Comparison of ENCODE assay signal across 8 cellular contexts in the genomic region with DNA sequence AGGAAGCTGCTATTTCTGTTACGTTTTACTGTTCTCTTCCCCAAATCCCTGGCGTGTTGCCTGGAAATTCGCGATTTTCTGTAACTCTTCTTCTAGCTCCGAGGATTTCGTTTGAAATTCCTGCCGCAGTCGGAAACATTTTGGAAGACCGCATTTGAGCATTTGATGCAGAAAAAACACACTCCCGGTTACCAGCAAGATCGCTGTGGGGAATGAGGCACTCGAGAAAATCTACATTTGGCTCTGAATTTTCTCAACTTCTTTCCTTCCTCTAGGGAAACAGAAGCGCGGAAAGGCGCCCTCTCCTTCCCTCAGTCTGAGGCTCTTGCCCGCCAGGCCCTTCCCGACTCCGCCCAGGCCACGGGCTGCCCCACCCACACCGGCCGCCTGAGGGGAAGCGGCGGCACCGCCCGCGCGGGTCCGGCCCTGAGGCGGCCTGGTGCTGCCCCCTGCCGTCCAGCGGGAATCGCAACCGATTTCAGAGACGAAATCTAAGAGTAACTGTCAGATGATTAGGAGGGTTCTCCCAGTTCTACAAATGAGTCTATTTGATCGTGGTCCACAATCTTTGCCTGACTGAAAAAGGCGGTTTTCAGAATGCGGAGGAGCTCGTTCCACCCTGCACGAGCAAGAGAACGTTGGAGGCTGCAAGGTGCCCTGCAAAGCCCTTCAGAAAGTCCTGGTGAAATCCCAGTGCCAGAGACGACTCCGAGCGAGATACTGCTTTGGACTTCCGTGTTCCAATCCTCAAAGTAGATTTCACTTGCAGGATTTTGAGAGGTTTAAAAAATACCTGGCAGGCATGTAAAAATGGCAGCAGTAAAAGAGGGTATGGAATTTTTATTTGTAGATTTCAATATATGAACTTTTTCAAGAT. TPM values are rescaled to one million over a fixed set of nuclear protein-coding genes. Genes with fewer than 3 reads are reported as not detected.
DNase-seq lines count a peak whose midpoint lies in the region; ATAC-seq and TF ChIP-seq lines count a peak whose summit lies in the region.

No MANE protein-coding gene starts in this region.

- peak; percentile 93 for TF ChIP-seq CTCF in fibroblast of villous mesenchyme (IDR thresholded peaks at IDR 0.05; ENCODE audit: insufficient read depth, low read depth, low read length)
- TF ChIP-seq CTCF in neural crest cell (conservative IDR thresholded peaks at IDR 0.05), result peak; percentile 98

- H3K4me3 Mint-ChIP-seq in neural crest cell, result peak overlapping the region; percentile 84
- H3K4me3 Mint-ChIP-seq in stimulated activated naive CD8-positive, alpha-beta T cell treated with anti-CD3 and anti-CD28 coated beads, Interleukin-15, amount 100 ng/mL, for 72 hours, result peak overlapping the region; percentile 77 to 79

- peaks cover 6% of the 10 kb centered on the region for H3K4me1 ChIP-seq in Karpas-422 (ENCODE audit: low read length)

- no peaks in the 10 kb centered on the region for H3K9me2 ChIP-seq in Karpas-422 (replicated peaks; ENCODE audit: insufficient read depth, low read length)

- no peaks in the 10 kb centered on the region for H3K79me2 ChIP-seq in Karpas-422 (ENCODE audit: low read length)

- no peaks in the 10 kb centered on the region for H4K20me1 ChIP-seq in Karpas-422 (ENCODE audit: insufficient read depth, low read depth, low read length)

- H2AFZ ChIP-seq in Karpas-422 (ENCODE audit: low read length), result peak overlapping the region; percentile 90; the same call in 1 of the 2 replicates

- H3K36me3 Mint-ChIP-seq in neural crest cell (ENCODE audit: low read depth), result no peaks in the 10 kb centered on the region

- peaks cover 24% of the 10 kb centered on the region for H3K4me1 Mint-ChIP-seq in neural crest cell
- H3K4me1 Mint-ChIP-seq in stimulated activated naive CD8-positive, alpha-beta T cell treated with anti-CD3 and anti-CD28 coated beads, Interleukin-15, amount 100 ng/mL, for 72 hours, result peaks cover 11% of the 10 kb centered on the region

- no peaks in the 10 kb centered on the region for H3K27me3 ChIP-seq in Karpas-422 (ENCODE audit: low read length)

- peak overlapping the region; percentile 61 for H3K9ac ChIP-seq in Karpas-422 (ENCODE audit: low read length)

- no peak overlapping the region for H3K27ac ChIP-seq in Karpas-422 (ENCODE audit: low read length)

- no peaks in the 10 kb centered on the region for H3K9me3 ChIP-seq in Karpas-422 (ENCODE audit: low read length)

- H3K27ac Mint-ChIP-seq in neural crest cell (ENCODE audit: unreplicated experiment), result peak overlapping the region; percentile 94
- peak overlapping the region; percentile 1 to 71 for H3K27ac Mint-ChIP-seq in stimulated activated naive CD8-positive, alpha-beta T cell treated with anti-CD3 and anti-CD28 coated beads, Interleukin-15, amount 100 ng/mL, for 72 hours

- peaks cover 21% of the 10 kb centered on the region for H3K27me3 Mint-ChIP-seq in neural crest cell (ENCODE audit: low read depth)
- H3K27me3 Mint-ChIP-seq in stimulated activated naive CD8-positive, alpha-beta T cell treated with anti-CD3 and anti-CD28 coated beads, Interleukin-15, amount 100 ng/mL, for 72 hours, result peaks cover 56% of the 10 kb centered on the region

- peak overlapping the region; percentile 67 for H3K4me2 ChIP-seq in Karpas-422 (ENCODE audit: low read depth, low read length, poor library complexity, severe bottlenecking)

- H3K4me3 ChIP-seq in Karpas-422 (ENCODE audit: low read length), result peak overlapping the region; percentile 50; the same call in 1 of the 2 replicates
- H3K4me3 ChIP-seq in fibroblast of villous mesenchyme (ENCODE audit: low read depth, low read length), result peak overlapping the region; percentile 72

- DNase-seq in EH (ENCODE audit: low read depth), result peak; percentile 89
- peak; percentile 94 for DNase-seq in Karpas-422
- peak; percentile 88 to 95 for DNase-seq in SHP77 (lab: John Stamatoyannopoulos, UW)
- DNase-seq in activated gamma-delta T cell (lab: John Stamatoyannopoulos, UW), result peak; percentile 63
- DNase-seq in fibroblast of villous mesenchyme (ENCODE audit: low read depth), result peak; percentile 88
- DNase-seq in neural crest cell (ENCODE audit: low read depth, low spot score), result peak; percentile 96
- DNase-seq in stimulated activated naive CD8-positive, alpha-beta T cell treated with anti-CD3 and anti-CD28 coated beads, Interleukin-15, amount 100 ng/mL, for 72 hours, result peak; percentile 85 to 88

- no peaks in the 10 kb centered on the region for H3K36me3 ChIP-seq in Karpas-422 (ENCODE audit: insufficient read depth, low read length)

- no peaks in the 10 kb centered on the region for H3K9me3 Mint-ChIP-seq in neural crest cell
- H3K9me3 Mint-ChIP-seq in stimulated activated naive CD8-positive, alpha-beta T cell treated with anti-CD3 and anti-CD28 coated beads, Interleukin-15, amount 100 ng/mL, for 72 hours, result no peaks in the 10 kb centered on the region

- ATAC-seq in GM21825 (IDR thresholded peaks at IDR 0.05; ENCODE audit: unreplicated experiment), result peak; percentile 100
- ATAC-seq in stimulated activated naive CD8-positive, alpha-beta T cell treated with anti-CD3 and anti-CD28 coated beads, Interleukin-15, amount 100 ng/mL, for 72 hours, result peak; percentile 100

RNA-seq across cellular contexts. Expression of gene TUBGCP3, which starts 18.4 kb away (rescaled TPM):
- 49.9 and 52.8 TPM in 2 replicates for total RNA-seq in Karpas-422 (2014; rRNA removed; shearing (Covaris generic); ENCODE audit: low replicate concordance)
- total RNA-seq in fibroblast of villous mesenchyme (15.5 and 18.4 TPM in 2 replicates), neural crest cell (43.9 and 51.9 TPM in 2 replicates)
